ENCODE assay signal across 20 cellular contexts in the genomic region with DNA sequence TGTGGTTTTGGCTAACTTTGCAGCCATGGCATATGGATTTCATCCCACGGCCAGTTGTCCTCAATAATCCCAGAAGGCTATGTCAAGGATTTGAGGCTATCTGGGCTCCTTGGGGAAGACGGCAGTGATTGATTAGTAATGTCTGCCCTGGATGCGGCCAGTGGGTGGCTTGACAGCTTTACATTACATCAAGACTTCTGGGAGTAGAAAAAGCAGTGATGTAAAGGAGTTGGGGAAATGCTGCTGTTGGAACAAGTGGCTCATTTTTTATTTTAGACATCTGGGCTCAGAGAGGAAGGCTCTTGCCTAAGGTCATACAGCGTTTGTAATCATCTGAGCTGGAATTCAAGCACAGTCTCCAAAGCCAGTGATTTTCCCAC.
DNase-seq lines count a peak whose midpoint lies in the region; ATAC-seq and TF ChIP-seq lines count a peak whose summit lies in the region.
"Had no signal": no experiment of that assay in that cellular context is flagged by ENCODE, and none has a peak within 500 bp of the region (broad histone marks: within the 10 kb centered on the region; RNA-seq: fewer than 3 reads in every experiment).

No MANE protein-coding gene starts in this region.

- ATAC-seq in RWPE2 (ENCODE audit: low read depth) = no peak
- ATAC-seq in GM18505 (IDR thresholded peaks at IDR 0.05; ENCODE audit: unreplicated experiment) = no peak
- ATAC-seq in GM18868 (IDR thresholded peaks at IDR 0.05; ENCODE audit: unreplicated experiment) = no peak
- no peak for ATAC-seq in HG03520 (IDR thresholded peaks at IDR 0.05; ENCODE audit: unreplicated experiment)
- ATAC-seq: psoas muscle had no signal

- H3K4me1 ChIP-seq in RWPE2 (ENCODE audit: insufficient read depth, poor library complexity, severe bottlenecking) (no peaks in the 10 kb centered on the region), suprapubic skin (peaks cover 42% of the 10 kb centered on the region)
- H3K4me1 ChIP-seq: psoas muscle had no signal

- TF ChIP-seq CTCF in RWPE2 (IDR thresholded peaks at IDR 0.05; ENCODE audit: poor library complexity, severe bottlenecking) = no peak
- TF ChIP-seq CTCF in epithelial cell of esophagus (IDR thresholded peaks at IDR 0.05; ENCODE audit: insufficient read depth, low read depth, low read length, missing control alignments) = no peak
- TF ChIP-seq CTCF in mesothelial cell of epicardium (IDR thresholded peaks at IDR 0.05; ENCODE audit: unreplicated experiment) = no peak
- no peak for TF ChIP-seq CTCF in suprapubic skin (IDR thresholded peaks at IDR 0.05)

- TF ChIP-seq EP300 in suprapubic skin (IDR thresholded peaks at IDR 0.05) = no peak

- no peaks in the 10 kb centered on the region for H3K27me3 Mint-ChIP-seq in mesothelial cell of epicardium (ENCODE audit: low read depth)
- H3K27me3 Mint-ChIP-seq: stimulated activated naive CD8-positive, alpha-beta T cell treated with anti-CD3 and anti-CD28 coated beads, Interleukin-15, Interleukin-2, amounts not matched to agents 100 ng/mL and 50 ng/mL, for 24 hours had no signal

- peak overlapping the region; percentile 85 for H3K27ac Mint-ChIP-seq in mesothelial cell of epicardium
- H3K27ac Mint-ChIP-seq: stimulated activated naive CD8-positive, alpha-beta T cell treated with anti-CD3 and anti-CD28 coated beads, Interleukin-15, Interleukin-2, amounts not matched to agents 100 ng/mL and 50 ng/mL, for 24 hours had no signal

- 74% methylated on average over 4 of the region's 4 CpGs for WGBS in suprapubic skin

- H3K27ac ChIP-seq in RWPE2 (ENCODE audit: poor library complexity, severe bottlenecking) (peak overlapping the region; percentile 10), suprapubic skin (peak overlapping the region; percentile 87)
- H3K27ac ChIP-seq: psoas muscle, SJCRH30 had no signal

- H3K4me3 ChIP-seq in RWPE2 (ENCODE audit: severe bottlenecking) = no peak overlapping the region
- no peak overlapping the region for H3K4me3 ChIP-seq in epithelial cell of esophagus (ENCODE audit: low read length)
- H3K4me3 ChIP-seq in suprapubic skin = no peak overlapping the region
- H3K4me3 ChIP-seq: psoas muscle, SJCRH30 had no signal

- TF ChIP-seq POLR2A in suprapubic skin (IDR thresholded peaks at IDR 0.05) = no peak
- no peak for TF ChIP-seq POLR2A in GM18505 (IDR thresholded peaks at IDR 0.05; ENCODE audit: borderline replicate concordance, extremely low read depth, insufficient read depth, insufficient read length)

- H3K36me3 ChIP-seq in RWPE2 (ENCODE audit: low read depth) = peaks cover 97% of the 10 kb centered on the region
- peaks cover 62% of the 10 kb centered on the region for H3K36me3 ChIP-seq in suprapubic skin
- H3K36me3 ChIP-seq: SJCRH30 had no signal

- peaks cover 24% of the 10 kb centered on the region for H3K4me1 Mint-ChIP-seq in mesothelial cell of epicardium
- H3K4me1 Mint-ChIP-seq: H9 had no signal

- H3K9me3 Mint-ChIP-seq in mesothelial cell of epicardium = no peaks in the 10 kb centered on the region
- H3K9me3 Mint-ChIP-seq: H9; stimulated activated naive CD8-positive, alpha-beta T cell treated with anti-CD3 and anti-CD28 coated beads, Interleukin-15, Interleukin-2, amounts not matched to agents 100 ng/mL and 50 ng/mL, for 24 hours had no signal

- H3K9me3 ChIP-seq in RWPE2 (ENCODE audit: severe bottlenecking) = no peaks in the 10 kb centered on the region
- H3K9me3 ChIP-seq in suprapubic skin = no peaks in the 10 kb centered on the region
- H3K9me3 ChIP-seq: psoas muscle, SJCRH30 had no signal

- no peak for DNase-seq in RWPE2 (ENCODE audit: low spot score)
- peak; percentile 60 for DNase-seq in epithelial cell of esophagus (ENCODE audit: low read depth)
- DNase-seq in mesothelial cell of epicardium (ENCODE audit: low spot score in 2 of 2, unreplicated experiment in 2 of 2) = no peak
- DNase-seq in suprapubic skin (ENCODE audit: low spot score in 2 of 2) = no peak
- no peak for DNase-seq in NCI-H187 (lab: John Stamatoyannopoulos, UW)
- DNase-seq: activated CD4-positive, CD25-positive, alpha-beta regulatory T cell treated with anti-CD3 and anti-CD28 coated beads, Interleukin-2, amount 50 U/mL, for 72 hours; activated naive CD4-positive, alpha-beta T cell; AML-193; effector CD8-positive, alpha-beta T cell; GF-D8; H9; NCI-H2029; NCI-H524; psoas muscle; SJCRH30; T-helper 2 cell had no signal

- peaks cover 52% of the 10 kb centered on the region for H3K36me3 Mint-ChIP-seq in mesothelial cell of epicardium

- no peaks in the 10 kb centered on the region for H3K27me3 ChIP-seq in RWPE2 (ENCODE audit: insufficient read depth, poor library complexity, severe bottlenecking)
- H3K27me3 ChIP-seq in suprapubic skin = no peaks in the 10 kb centered on the region
- H3K27me3 ChIP-seq: SJCRH30 had no signal

- H3K4me3 Mint-ChIP-seq in mesothelial cell of epicardium = no peak overlapping the region
- H3K4me3 Mint-ChIP-seq: H9; stimulated activated naive CD8-positive, alpha-beta T cell treated with anti-CD3 and anti-CD28 coated beads, Interleukin-15, Interleukin-2, amounts not matched to agents 100 ng/mL and 50 ng/mL, for 24 hours had no signal
